ENCODE assay signal across 15 cellular contexts in the genomic region with DNA sequence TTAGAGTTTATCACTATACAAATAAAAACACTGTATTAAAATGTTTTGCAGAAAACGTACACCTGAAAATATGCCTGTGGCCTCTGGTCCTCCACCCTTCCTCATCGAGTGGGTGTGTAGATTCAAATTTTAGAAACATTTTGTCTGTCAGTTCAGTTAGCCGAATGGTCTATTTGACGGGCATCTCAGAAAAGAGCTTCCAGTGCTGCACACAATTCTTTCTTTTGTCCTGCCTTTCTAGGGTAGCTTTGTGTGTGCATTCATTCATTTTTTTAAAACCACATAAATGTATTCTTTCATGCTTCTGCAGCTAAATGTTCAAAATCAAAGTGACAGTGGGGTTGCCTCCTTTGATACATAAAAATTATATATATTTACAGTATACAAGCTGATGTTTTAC. TPM values are rescaled to one million over a fixed set of nuclear protein-coding genes. Genes with fewer than 3 reads are reported as not detected.
DNase-seq lines count a peak whose midpoint lies in the region; TF ChIP-seq lines count a peak whose summit lies in the region.
"Had no signal": no experiment of that assay in that cellular context is flagged by ENCODE, and none has a peak within 500 bp of the region (broad histone marks: within the 10 kb centered on the region; RNA-seq: fewer than 3 reads in every experiment).

No MANE protein-coding gene starts in this region.

- POLR2A ChIA-PET in HEK293T (lab: Yijun Ruan, JAX) = no interaction called here

- CTCF ChIA-PET in HEK293T (lab: Yijun Ruan, JAX) = no interaction called here

- intact Hi-C loops in posterior vena cava (cut with DNase I) = no loop called here

- H3K27ac ChIP-seq in cingulate gyrus (ENCODE audit: low read depth, low read length) = peak overlapping the region; percentile 42
- H3K27ac ChIP-seq: 22Rv1 had no signal

- DNase-seq in Ammon's horn (ENCODE audit: low spot score) (peak; percentile 38), globus pallidus (ENCODE audit: low spot score) (peak; percentile 80), putamen (ENCODE audit: low spot score) (peak; percentile 66), HEK293T (ENCODE audit: extremely low spot score) (no peak), AG20443 (ENCODE audit: low spot score) (no peak), HPDE6-E6E7 (ENCODE audit: extremely low spot score) (no peak), posterior vena cava (ENCODE audit: low spot score) (no peak)
- DNase-seq: AML-193; CD4-positive, alpha-beta T cell; DMS79; H9; HFFc6 had no signal

TF ChIP-seq in HEK293T, 16 proteins besides CTCF, POLR2A, EP300 and RAD21:
- TF ChIP-seq FOXM1 (IDR thresholded peaks at IDR 0.05; ENCODE audit: borderline replicate concordance) (no peak), L3MBTL2 (conservative IDR thresholded peaks at IDR 0.05) (no peak), ARNT (IDR thresholded peaks at IDR 0.05) (no peak), HDGF (IDR thresholded peaks at IDR 0.05; ENCODE audit: borderline replicate concordance) (no peak), CTBP1 (IDR thresholded peaks at IDR 0.05; ENCODE audit: borderline replicate concordance) (no peak), LEF1 (IDR thresholded peaks at IDR 0.05; ENCODE audit: borderline replicate concordance) (no peak), BHLHE40 (IDR thresholded peaks at IDR 0.05; ENCODE audit: borderline replicate concordance) (no peak), ELF4 (IDR thresholded peaks at IDR 0.05) (no peak), TARDBP (IDR thresholded peaks at IDR 0.05) (no peak), ZNF384 (IDR thresholded peaks at IDR 0.05) (no peak), FOXA1 (IDR thresholded peaks at IDR 0.05) (no peak), FOXK2 (IDR thresholded peaks at IDR 0.05) (no peak), PKNOX1 (IDR thresholded peaks at IDR 0.05) (no peak), SUZ12 (IDR thresholded peaks at IDR 0.05) (no peak), SP1 (IDR thresholded peaks at IDR 0.05) (no peak), NFRKB (IDR thresholded peaks at IDR 0.05) (no peak)

RNA-seq across cellular contexts. Expression of gene GNAI1, which starts 46.8 kb away (rescaled TPM):
- total RNA-seq in posterior vena cava = 10 to 100 TPM; 36.1 to 53.7 TPM
- total RNA-seq: GM12878 had no signal

Comparison
In these comparisons a context has a peak if more than half of its experiments do, and no peak if none do; other contexts are left out.
1. DNase-seq: peak in Ammon's horn (single experiment), globus pallidus (single experiment) and putamen (single experiment); none in HEK293T (single experiment), AG20443 (single experiment), HPDE6-E6E7 (single experiment) and posterior vena cava (single experiment).